Comparison of ENCODE assay signal across 15 cellular contexts in the genomic region with DNA sequence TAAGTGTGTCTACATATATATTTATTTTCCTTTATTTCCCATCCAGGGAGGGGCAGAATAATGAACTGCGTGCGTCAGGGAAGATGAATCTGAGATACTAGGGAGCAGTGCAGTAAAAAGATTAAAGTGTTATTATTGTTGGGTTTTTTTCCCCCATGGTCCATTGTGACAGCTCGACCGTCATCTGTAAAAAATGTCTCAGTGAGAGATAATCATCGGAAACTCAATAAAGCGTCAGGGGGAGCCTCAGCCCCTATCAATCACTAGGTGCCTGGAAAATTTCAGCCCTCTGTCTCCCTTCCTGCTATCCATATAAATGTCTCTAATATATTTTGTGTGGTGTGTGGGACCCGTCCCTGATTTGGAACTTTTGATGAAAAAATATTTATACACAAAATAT.
DNase-seq lines count a peak whose midpoint lies in the region; ATAC-seq and TF ChIP-seq lines count a peak whose summit lies in the region.
"Had no signal": no experiment of that assay in that cellular context is flagged by ENCODE, and none has a peak within 500 bp of the region (broad histone marks: within the 10 kb centered on the region; RNA-seq: fewer than 3 reads in every experiment).

No MANE protein-coding gene starts in this region.

- H4K8ac ChIP-seq in trophoblast cell (ENCODE audit: low read depth, low read length): no peak overlapping the region

- no peak overlapping the region for H2AK5ac ChIP-seq in trophoblast cell (ENCODE audit: low read length)

- no peak overlapping the region for H2AFZ ChIP-seq in trophoblast cell (ENCODE audit: insufficient read depth, low read length, poor library complexity)
- H2AFZ ChIP-seq: GM23248 had no signal

- H3K27ac ChIP-seq in HEK293 (ENCODE audit: extremely low read depth, low read depth, low read length): no peak overlapping the region
- peak overlapping the region; percentile 32 for H3K27ac ChIP-seq in trophoblast cell (ENCODE audit: low read depth, low read length)
- H3K27ac ChIP-seq: GM23248 had no signal

- H2BK12ac ChIP-seq in trophoblast cell (ENCODE audit: low read length): no peak overlapping the region

- peaks cover 7% of the 10 kb centered on the region for H3K79me1 ChIP-seq in trophoblast cell (ENCODE audit: low read length)

- POLR2A ChIA-PET in HEK293 (lab: Yijun Ruan, JAX): interaction anchor here (0.6 to 0.7 kb wide), 2 partner anchors 46 to 63 kb away, joined by 3 read pairs; no protein-coding TSS in a partner anchor

- H3K4ac ChIP-seq in trophoblast cell (ENCODE audit: low read depth, low read length): no peak overlapping the region

- H3K79me2 ChIP-seq in trophoblast cell (ENCODE audit: control insufficient read depth, insufficient read depth, low read length, poor library complexity): peaks cover 3% of the 10 kb centered on the region

- H3K9ac ChIP-seq in trophoblast cell (ENCODE audit: low read length): no peak overlapping the region
- H3K9ac ChIP-seq: GM23248 had no signal

- ATAC-seq in SK-N-SH treated with all-trans-retinoic acid at 6 μM for 48 hours (peak; percentile 88), GM18870 (IDR thresholded peaks at IDR 0.05; ENCODE audit: unreplicated experiment) (no peak)
- ATAC-seq: CD8-positive, alpha-beta T cell; HepG2 had no signal

- H3K4me3 ChIP-seq in HEK293 (ENCODE audit: low read depth, low read length): no peak overlapping the region
- no peak overlapping the region for H3K4me3 ChIP-seq in fibroblast of pulmonary artery (replicated peaks; ENCODE audit: low read depth, low read length)
- no peak overlapping the region for H3K4me3 ChIP-seq in trophoblast cell (ENCODE audit: low read depth, low read length)
- H3K4me3 ChIP-seq: GM23248 had no signal

- H3K36me3 ChIP-seq in HEK293 (ENCODE audit: control insufficient read depth in 2 of 2, insufficient read depth in 1 of 2, low read length in 2 of 2) (no peaks in the 10 kb centered on the region), trophoblast cell (ENCODE audit: control insufficient read depth in 1 of 2, insufficient read depth in 2 of 2, low read length in 2 of 2) (no peaks in the 10 kb centered on the region)

- no peak overlapping the region for H4K12ac ChIP-seq in trophoblast cell (ENCODE audit: low read depth, low read length)

- H3K9me3 ChIP-seq in HEK293 (ENCODE audit: control insufficient read depth, insufficient read depth, low read depth, low read length) (no peaks in the 10 kb centered on the region), trophoblast cell (ENCODE audit: insufficient read depth, low read depth, low read length) (no peaks in the 10 kb centered on the region)

- H3K4me1 ChIP-seq in HEK293 (ENCODE audit: control insufficient read depth, insufficient read depth, low read length) (peaks cover 10% of the 10 kb centered on the region), trophoblast cell (ENCODE audit: control insufficient read depth in 1 of 2, insufficient read depth in 2 of 2, low read length in 2 of 2) (peaks cover 8 to 15% of the 10 kb centered on the region in 2 experiments)

- H3K27me3 ChIP-seq in trophoblast cell (ENCODE audit: insufficient read depth, low read length): no peaks in the 10 kb centered on the region

- no peak for TF ChIP-seq CTCF in HEK293 (tag by site-specific recombination; IDR thresholded peaks at IDR 0.05)
- TF ChIP-seq CTCF in fibroblast of pulmonary artery (IDR thresholded peaks at IDR 0.05; ENCODE audit: low read length, missing control alignments): no peak

- no peak overlapping the region for H4K91ac ChIP-seq in trophoblast cell (ENCODE audit: low read depth, low read length)

- H2BK120ac ChIP-seq in trophoblast cell (ENCODE audit: insufficient read depth, low read length, poor library complexity): no peak overlapping the region

- H3K18ac ChIP-seq in trophoblast cell (ENCODE audit: low read length): no peak overlapping the region

- no peak overlapping the region for H2BK5ac ChIP-seq in trophoblast cell (ENCODE audit: low read depth, low read length, poor library complexity)

- H3K23ac ChIP-seq in trophoblast cell (ENCODE audit: low read length): no peak overlapping the region

- H3K14ac ChIP-seq in trophoblast cell (ENCODE audit: low read length): no peak overlapping the region

- no CpG with 5 or more reads among the region's 7 CpGs for WGBS in trophoblast cell (ENCODE audit: extremely low coverage, insufficient coverage, insufficient read length)

- DNase-seq in fibroblast of pulmonary artery (ENCODE audit: low read depth): peak; percentile 8
- DNase-seq in trophoblast cell: peak; percentile 43 to 65
- no peak for DNase-seq in hepatic stellate cell (ENCODE audit: low spot score)
- no peak for DNase-seq in NCI-H510A treated with DMSO at 0.1 percent for 48 hours (lab: John Stamatoyannopoulos, UW)
- DNase-seq: CD8-positive, alpha-beta T cell; COR-L47; DMS153; DMS79 treated with DMSO at 0.1 percent for 48 hours; GDM1; GM23248; H7 had no signal

- CTCF ChIA-PET in HEK293 (lab: Yijun Ruan, JAX): no interaction called here

- H3K4me2 ChIP-seq in trophoblast cell (ENCODE audit: low read length): no peak overlapping the region

TF ChIP-seq in HEK293, 187 proteins besides CTCF, POLR2A, EP300 and RAD21 (continues in another document):
- no peak for TF ChIP-seq ZNF157 (tag by site-specific recombination; IDR thresholded peaks at IDR 0.05)
- peak; percentile 39 for TF ChIP-seq GLIS1 (tag by site-specific recombination; IDR thresholded peaks at IDR 0.05)
- TF ChIP-seq SP2 (tag by site-specific recombination; IDR thresholded peaks at IDR 0.05): no peak
- TF ChIP-seq ZEB2 (tag by site-specific recombination; IDR thresholded peaks at IDR 0.05): 0 out of 2 replicates have a peak, but pooled peaks have one; percentile 46
- TF ChIP-seq ZNF629 (tag by site-specific recombination; IDR thresholded peaks at IDR 0.05): 0 out of 2 replicates have a peak, but pooled peaks have one; percentile 22
- TF ChIP-seq ZBTB8A (tag by site-specific recombination; IDR thresholded peaks at IDR 0.05): 0 out of 2 replicates have a peak, but pooled peaks have one; percentile 50
- TF ChIP-seq, protein P1, sequence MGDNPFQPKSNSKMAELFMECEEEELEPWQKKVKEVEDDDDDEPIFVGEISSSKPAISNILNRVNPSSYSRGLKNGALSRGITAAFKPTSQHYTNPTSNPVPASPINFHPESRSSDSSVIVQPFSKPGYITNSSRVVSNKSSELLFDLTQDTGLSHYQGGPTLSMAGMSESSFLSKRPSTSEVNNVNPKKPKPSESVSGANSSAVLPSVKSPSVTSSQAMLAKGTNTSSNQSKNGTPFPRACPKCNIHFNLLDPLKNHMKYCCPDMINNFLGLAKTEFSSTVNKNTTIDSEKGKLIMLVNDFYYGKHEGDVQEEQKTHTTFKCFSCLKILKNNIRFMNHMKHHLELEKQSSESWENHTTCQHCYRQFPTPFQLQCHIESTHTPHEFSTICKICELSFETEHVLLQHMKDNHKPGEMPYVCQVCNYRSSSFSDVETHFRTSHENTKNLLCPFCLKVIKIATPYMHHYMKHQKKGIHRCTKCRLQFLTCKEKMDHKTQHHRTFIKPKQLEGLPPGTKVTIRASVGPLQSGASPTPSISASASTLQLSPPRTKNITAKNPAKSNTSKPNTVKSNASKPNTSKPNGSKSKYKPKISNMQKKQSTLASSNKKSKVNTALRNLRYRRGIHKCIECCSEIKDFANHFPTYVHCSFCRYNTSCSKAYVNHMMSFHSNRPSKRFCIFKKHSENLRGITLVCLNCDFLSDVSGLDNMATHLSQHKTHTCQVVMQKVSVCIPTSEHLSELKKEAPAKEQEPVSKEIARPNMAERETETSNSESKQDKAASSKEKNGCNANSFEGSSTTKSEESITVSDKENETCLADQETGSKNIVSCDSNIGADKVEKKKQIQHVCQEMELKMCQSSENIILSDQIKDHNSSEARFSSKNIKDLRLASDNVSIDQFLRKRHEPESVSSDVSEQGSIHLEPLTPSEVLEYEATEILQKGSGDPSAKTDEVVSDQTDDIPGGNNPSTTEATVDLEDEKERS (tag by site-specific recombination; IDR thresholded peaks at IDR 0.05): no peak

TF ChIP-seq in SK-N-SH treated with all-trans-retinoic acid at 6 μM for 48 hours, 23 proteins besides CTCF, POLR2A, EP300 and RAD21 (continues in another document):
- TF ChIP-seq PATZ1 (CRISPR knock-in tag; IDR thresholded peaks at IDR 0.05; ENCODE audit: borderline replicate concordance) (peak; percentile 97), ZFP30 (CRISPR knock-in tag; IDR thresholded peaks at IDR 0.05) (no peak), ZFP3 (CRISPR knock-in tag; IDR thresholded peaks at IDR 0.05) (no peak; the same call in none of the 2 replicates), CSDC2 (CRISPR knock-in tag; IDR thresholded peaks at IDR 0.05) (no peak), GLIS3 (CRISPR knock-in tag; IDR thresholded peaks at IDR 0.05) (peak; percentile 95), RARB (CRISPR knock-in tag; IDR thresholded peaks at IDR 0.05) (peak; percentile 88; the same call in 1 of the 2 replicates)
- TF ChIP-seq, protein P2, sequence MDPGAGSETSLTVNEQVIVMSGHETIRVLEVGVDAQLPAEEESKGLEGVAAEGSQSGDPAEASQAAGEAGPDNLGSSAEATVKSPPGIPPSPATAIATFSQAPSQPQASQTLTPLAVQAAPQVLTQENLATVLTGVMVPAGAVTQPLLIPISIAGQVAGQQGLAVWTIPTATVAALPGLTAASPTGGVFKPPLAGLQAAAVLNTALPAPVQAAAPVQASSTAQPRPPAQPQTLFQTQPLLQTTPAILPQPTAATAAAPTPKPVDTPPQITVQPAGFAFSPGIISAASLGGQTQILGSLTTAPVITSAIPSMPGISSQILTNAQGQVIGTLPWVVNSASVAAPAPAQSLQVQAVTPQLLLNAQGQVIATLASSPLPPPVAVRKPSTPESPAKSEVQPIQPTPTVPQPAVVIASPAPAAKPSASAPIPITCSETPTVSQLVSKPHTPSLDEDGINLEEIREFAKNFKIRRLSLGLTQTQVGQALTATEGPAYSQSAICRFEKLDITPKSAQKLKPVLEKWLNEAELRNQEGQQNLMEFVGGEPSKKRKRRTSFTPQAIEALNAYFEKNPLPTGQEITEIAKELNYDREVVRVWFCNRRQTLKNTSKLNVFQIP (CRISPR knock-in tag; IDR thresholded peaks at IDR 0.05; ENCODE audit: borderline replicate concordance, low read depth): peak; percentile 83; the same call in 1 of the 2 replicates

Comparison
In these comparisons a context has a peak if more than half of its experiments do, and no peak if none do; other contexts are left out.
1. DNase-seq: peak in fibroblast of pulmonary artery (single experiment) and trophoblast cell (2 of 2); none in hepatic stellate cell (single experiment) and NCI-H510A treated with DMSO at 0.1 percent for 48 hours (single experiment).
2. Of the 2 proteins assayed by ChIP-seq in both HEK293 and SK-N-SH treated with all-trans-retinoic acid at 6 μM for 48 hours: peak only in HEK293: none; only in SK-N-SH treated with all-trans-retinoic acid at 6 μM for 48 hours: PATZ1; in both: none; in neither: 1.